Comparison of ENCODE assay signal across 9 cellular contexts in genomic region chr5:136686192-136686872, GRCh38.
A peak's percentile ranks its signal among the peaks of the same experiment; 100 is the strongest.
DNase-seq lines count a peak whose midpoint lies in the region; ATAC-seq and TF ChIP-seq lines count a peak whose summit lies in the region.
"Had no signal": no experiment of that assay in that cellular context is flagged by ENCODE, and none has a peak within 500 bp of the region (broad histone marks: within the 10 kb centered on the region; RNA-seq: fewer than 3 reads in every experiment).

No MANE protein-coding gene starts in this region.

- H3K9me3 ChIP-seq in GM23248 (ENCODE audit: low read depth) = no peaks in the 10 kb centered on the region
- H3K9me3 ChIP-seq in RWPE2 (ENCODE audit: severe bottlenecking) = peaks cover 9% of the 10 kb centered on the region

- H3K9ac ChIP-seq in GM23248 = no peak overlapping the region

- H3K27ac ChIP-seq in GM23248 (no peak overlapping the region), RWPE2 (ENCODE audit: poor library complexity, severe bottlenecking) (no peak overlapping the region)

- no peaks in the 10 kb centered on the region for H3K4me1 Mint-ChIP-seq in activated naive CD4-positive, alpha-beta T cell treated with anti-CD3 and anti-CD28 coated beads for 36 hours (ENCODE audit: low read depth)
- no peaks in the 10 kb centered on the region for H3K4me1 Mint-ChIP-seq in activated T-helper 1 cell treated with anti-CD3 and anti-CD28 coated beads, Interleukin-12 subunit alpha, Interleukin-12 subunit beta, Interleukin-2, Interleukin-4 antibody, amounts not matched to agents 30 ng/mL and 10 ng/mL and 1 ng/mL, durations not matched to agents 14 hours and 24 hours and 36 hours (ENCODE audit: low read depth)
- H3K4me1 Mint-ChIP-seq: immature natural killer cell had no signal

- no peaks in the 10 kb centered on the region for H3F3A ChIP-seq in GM23248 (ENCODE audit: insufficient read depth)

- H4K20me1 ChIP-seq in GM23248 (ENCODE audit: insufficient read depth) = no peaks in the 10 kb centered on the region

- in situ Hi-C loops in GM23248 (cut with MboI) = no loop called here

- H3K79me2 ChIP-seq in GM23248 (ENCODE audit: insufficient read depth) = no peaks in the 10 kb centered on the region

- no peaks in the 10 kb centered on the region for H3K27me3 ChIP-seq in GM23248 (replicated peaks; ENCODE audit: insufficient read depth)
- H3K27me3 ChIP-seq in RWPE2 (ENCODE audit: insufficient read depth, poor library complexity, severe bottlenecking) = peaks cover 11% of the 10 kb centered on the region

- no peak overlapping the region for H2AFZ ChIP-seq in GM23248

- intact Hi-C loops in activated naive CD4-positive, alpha-beta T cell treated with anti-CD3 and anti-CD28 coated beads for 36 hours (cut with micrococcal nuclease) = no loop called here
- intact Hi-C loops in activated T-helper 1 cell treated with anti-CD3 and anti-CD28 coated beads, Interleukin-12 subunit alpha, Interleukin-12 subunit beta, Interleukin-2, Interleukin-4 antibody, amounts not matched to agents 30 ng/mL and 10 ng/mL and 1 ng/mL, durations not matched to agents 14 hours and 24 hours and 36 hours (cut with micrococcal nuclease) = no loop called here

- WGBS in GM23248 (ENCODE audit: low coverage in 1 of 2, low lambda C conversion rate in 2 of 2, missing lambda C conversion rate in 2 of 2), 2 experiments = 26 to 27% methylated on average over 1 of the region's 1 CpG

- no peaks in the 10 kb centered on the region for H3K9me2 ChIP-seq in GM23248 (ENCODE audit: insufficient read depth)

- CTCF ChIA-PET in activated naive CD4-positive, alpha-beta T cell treated with anti-CD3 and anti-CD28 coated beads for 36 hours (lab: Charles Lee) = no interaction called here

- H3K27ac Mint-ChIP-seq in activated naive CD4-positive, alpha-beta T cell treated with anti-CD3 and anti-CD28 coated beads for 36 hours = no peak overlapping the region
- H3K27ac Mint-ChIP-seq in activated T-helper 1 cell treated with anti-CD3 and anti-CD28 coated beads, Interleukin-12 subunit alpha, Interleukin-12 subunit beta, Interleukin-2, Interleukin-4 antibody, amounts not matched to agents 30 ng/mL and 10 ng/mL and 1 ng/mL, durations not matched to agents 14 hours and 24 hours and 36 hours = no peak overlapping the region
- H3K27ac Mint-ChIP-seq: immature natural killer cell had no signal

- peak; percentile 8 for DNase-seq in AG10803 (ENCODE audit: low read depth)
- DNase-seq in GM23248 = peak; percentile 46
- no peak for DNase-seq in RWPE2 (ENCODE audit: low spot score)
- peak; percentile 14 for DNase-seq in hepatic stellate cell (ENCODE audit: low spot score)
- DNase-seq in activated naive CD4-positive, alpha-beta T cell treated with anti-CD3 and anti-CD28 coated beads for 36 hours = no peak
- no peak for DNase-seq in ecto neural progenitor cell (ENCODE audit: low spot score)
- no peak for DNase-seq in activated T-helper 1 cell treated with anti-CD3 and anti-CD28 coated beads, Interleukin-12 subunit alpha, Interleukin-12 subunit beta, Interleukin-2, Interleukin-4 antibody, amounts not matched to agents 30 ng/mL and 10 ng/mL and 1 ng/mL, durations not matched to agents 14 hours and 24 hours and 36 hours (ENCODE audit: low spot score)
- DNase-seq: immature natural killer cell had no signal

- TF ChIP-seq CTCF in AG10803 (conservative IDR thresholded peaks at IDR 0.05; ENCODE audit: low read length) (peak; percentile 41), RWPE2 (IDR thresholded peaks at IDR 0.05; ENCODE audit: poor library complexity, severe bottlenecking) (peak; percentile 82)

- H3K4me2 ChIP-seq in GM23248 (ENCODE audit: unreplicated experiment) = no peak overlapping the region

- ATAC-seq in RWPE2 (ENCODE audit: low read depth) (peak; percentile 86), HG02852 (IDR thresholded peaks at IDR 0.05; ENCODE audit: unreplicated experiment) (no peak)

- H3K9me3 Mint-ChIP-seq in activated naive CD4-positive, alpha-beta T cell treated with anti-CD3 and anti-CD28 coated beads for 36 hours = peaks cover 36% of the 10 kb centered on the region
- H3K9me3 Mint-ChIP-seq in activated T-helper 1 cell treated with anti-CD3 and anti-CD28 coated beads, Interleukin-12 subunit alpha, Interleukin-12 subunit beta, Interleukin-2, Interleukin-4 antibody, amounts not matched to agents 30 ng/mL and 10 ng/mL and 1 ng/mL, durations not matched to agents 14 hours and 24 hours and 36 hours = peaks cover 4% of the 10 kb centered on the region

- H3K36me3 Mint-ChIP-seq in activated naive CD4-positive, alpha-beta T cell treated with anti-CD3 and anti-CD28 coated beads for 36 hours (ENCODE audit: low read depth) = peaks cover 3% of the 10 kb centered on the region
- no peaks in the 10 kb centered on the region for H3K36me3 Mint-ChIP-seq in activated T-helper 1 cell treated with anti-CD3 and anti-CD28 coated beads, Interleukin-12 subunit alpha, Interleukin-12 subunit beta, Interleukin-2, Interleukin-4 antibody, amounts not matched to agents 30 ng/mL and 10 ng/mL and 1 ng/mL, durations not matched to agents 14 hours and 24 hours and 36 hours (ENCODE audit: low read depth)

- H3K4me3 Mint-ChIP-seq in activated naive CD4-positive, alpha-beta T cell treated with anti-CD3 and anti-CD28 coated beads for 36 hours = no peak overlapping the region
- H3K4me3 Mint-ChIP-seq in activated T-helper 1 cell treated with anti-CD3 and anti-CD28 coated beads, Interleukin-12 subunit alpha, Interleukin-12 subunit beta, Interleukin-2, Interleukin-4 antibody, amounts not matched to agents 30 ng/mL and 10 ng/mL and 1 ng/mL, durations not matched to agents 14 hours and 24 hours and 36 hours = no peak overlapping the region
- H3K4me3 Mint-ChIP-seq: immature natural killer cell had no signal

- H3K4me3 ChIP-seq in AG10803 (ENCODE audit: low read length) (no peak overlapping the region), GM23248 (no peak overlapping the region), RWPE2 (ENCODE audit: severe bottlenecking) (no peak overlapping the region)

- no peaks in the 10 kb centered on the region for H3K36me3 ChIP-seq in GM23248 (ENCODE audit: low read depth)
- H3K36me3 ChIP-seq in RWPE2 (ENCODE audit: low read depth) = no peaks in the 10 kb centered on the region

- H3K27me3 Mint-ChIP-seq in activated naive CD4-positive, alpha-beta T cell treated with anti-CD3 and anti-CD28 coated beads for 36 hours (ENCODE audit: low read depth) = no peaks in the 10 kb centered on the region
- no peaks in the 10 kb centered on the region for H3K27me3 Mint-ChIP-seq in activated T-helper 1 cell treated with anti-CD3 and anti-CD28 coated beads, Interleukin-12 subunit alpha, Interleukin-12 subunit beta, Interleukin-2, Interleukin-4 antibody, amounts not matched to agents 30 ng/mL and 10 ng/mL and 1 ng/mL, durations not matched to agents 14 hours and 24 hours and 36 hours (ENCODE audit: insufficient read depth)

- H3K4me1 ChIP-seq in GM23248 (ENCODE audit: insufficient read depth) (no peaks in the 10 kb centered on the region), RWPE2 (ENCODE audit: insufficient read depth, poor library complexity, severe bottlenecking) (no peaks in the 10 kb centered on the region)

Comparison
In these comparisons a context has a peak if more than half of its experiments do, and no peak if none do; other contexts are left out.
1. DNase-seq: peak in AG10803 (single experiment), GM23248 (single experiment) and hepatic stellate cell (single experiment); none in RWPE2 (single experiment), activated naive CD4-positive, alpha-beta T cell treated with anti-CD3 and anti-CD28 coated beads for 36 hours (single experiment), ecto neural progenitor cell (single experiment) and activated T-helper 1 cell treated with anti-CD3 and anti-CD28 coated beads, Interleukin-12 subunit alpha, Interleukin-12 subunit beta, Interleukin-2, Interleukin-4 antibody, amounts not matched to agents 30 ng/mL and 10 ng/mL and 1 ng/mL, durations not matched to agents 14 hours and 24 hours and 36 hours (single experiment).